8 cellular contexts compared by ENCODE assay signal in genomic region chr22:50523806-50524663, GRCh38. TPM values are rescaled to one million over a fixed set of nuclear protein-coding genes. Genes with fewer than 3 reads are reported as not detected.
A peak's percentile ranks its signal among the peaks of the same experiment; 100 is the strongest.
DNase-seq lines count a peak whose midpoint lies in the region; ATAC-seq and TF ChIP-seq lines count a peak whose summit lies in the region.

No MANE protein-coding gene starts in this region.

- H3K9me3 Mint-ChIP-seq in CD8-positive, alpha-beta memory T cell: no peaks in the 10 kb centered on the region
- no peaks in the 10 kb centered on the region for H3K9me3 Mint-ChIP-seq in dendritic cell treated with granulocyte-macrophage colony-stimulating factor and Interleukin-4, amounts not matched to agents 40 ng/mL and 50 ng/mL, for 4 days
- H3K9me3 Mint-ChIP-seq in nephron progenitor cell: no peaks in the 10 kb centered on the region

- peak overlapping the region; percentile 85 to 99 (median 86) for H3K27ac Mint-ChIP-seq in CD8-positive, alpha-beta memory T cell
- peak overlapping the region; percentile 95 for H3K27ac Mint-ChIP-seq in dendritic cell treated with granulocyte-macrophage colony-stimulating factor and Interleukin-4, amounts not matched to agents 40 ng/mL and 50 ng/mL, for 4 days
- peak overlapping the region; percentile 90 for H3K27ac Mint-ChIP-seq in nephron progenitor cell

- H3K4me2 ChIP-seq in Loucy (ENCODE audit: low read depth, low read length, poor library complexity, severe bottlenecking): peak overlapping the region; percentile 90

- no peaks in the 10 kb centered on the region for H3K9me2 ChIP-seq in Loucy (replicated peaks; ENCODE audit: low read depth, low read length)

- H3K9ac ChIP-seq in Loucy (ENCODE audit: low read depth, low read length, poor library complexity, severe bottlenecking): no peak overlapping the region

- no peak for DNase-seq in CD8-positive, alpha-beta memory T cell
- DNase-seq in nephron progenitor cell (no peak), NCI-H1436 (lab: John Stamatoyannopoulos, UW) (no peak), LoVo (ENCODE audit: low spot score) (no peak)

- H3K79me2 ChIP-seq in Loucy (ENCODE audit: insufficient read depth, low read length): peaks cover 16% of the 10 kb centered on the region; the same call in 1 of the 2 replicates

- H3K4me1 ChIP-seq in CD8-positive, alpha-beta memory T cell (ENCODE audit: insufficient read depth, low read length): peaks cover 21% of the 10 kb centered on the region
- peaks cover 16% of the 10 kb centered on the region for H3K4me1 ChIP-seq in Loucy (ENCODE audit: insufficient read depth, low read length, poor library complexity, severe bottlenecking)

- H3K4me3 Mint-ChIP-seq in CD8-positive, alpha-beta memory T cell: peak overlapping the region; percentile 85 to 93 (median 89)
- peak overlapping the region; percentile 97 for H3K4me3 Mint-ChIP-seq in dendritic cell treated with granulocyte-macrophage colony-stimulating factor and Interleukin-4, amounts not matched to agents 40 ng/mL and 50 ng/mL, for 4 days
- H3K4me3 Mint-ChIP-seq in nephron progenitor cell: peak overlapping the region; percentile 92

- POLR2A ChIA-PET in CD8-positive, alpha-beta memory T cell (lab: Charles Lee): interaction anchor here (1.0 to 4.9 kb wide), 9 partner anchors 12 to 334 kb away, joined by 4 to 93 read pairs (median 12); partner anchors contain the start of genes CHKB, LMF2, NCAPH2 and TUBGCP6

- peaks cover 21 to 37% (median 27%) of the 10 kb centered on the region in 3 donors for H3K4me1 Mint-ChIP-seq in CD8-positive, alpha-beta memory T cell
- peaks cover 49% of the 10 kb centered on the region for H3K4me1 Mint-ChIP-seq in dendritic cell treated with granulocyte-macrophage colony-stimulating factor and Interleukin-4, amounts not matched to agents 40 ng/mL and 50 ng/mL, for 4 days (ENCODE audit: low read depth)
- peaks cover 23% of the 10 kb centered on the region for H3K4me1 Mint-ChIP-seq in nephron progenitor cell

- intact Hi-C loops in dendritic cell treated with granulocyte-macrophage colony-stimulating factor and Interleukin-4, amounts not matched to agents 40 ng/mL and 50 ng/mL, for 4 days (cut with micrococcal nuclease): no loop called here

- peak overlapping the region; percentile 80 for H3K27ac ChIP-seq in CD8-positive, alpha-beta memory T cell (ENCODE audit: low read depth, low read length)

- no peaks in the 10 kb centered on the region for H3K9me3 ChIP-seq in CD8-positive, alpha-beta memory T cell (ENCODE audit: low read length)
- H3K9me3 ChIP-seq in Loucy (ENCODE audit: insufficient read depth, low read depth, low read length): no peaks in the 10 kb centered on the region

- H3K4me3 ChIP-seq in CD8-positive, alpha-beta memory T cell (ENCODE audit: low read length): peak overlapping the region; percentile 64
- peak overlapping the region; percentile 84 for H3K4me3 ChIP-seq in Loucy (ENCODE audit: low read length, poor library complexity, severe bottlenecking)

- no peaks in the 10 kb centered on the region for H3K27me3 Mint-ChIP-seq in CD8-positive, alpha-beta memory T cell
- no peaks in the 10 kb centered on the region for H3K27me3 Mint-ChIP-seq in dendritic cell treated with granulocyte-macrophage colony-stimulating factor and Interleukin-4, amounts not matched to agents 40 ng/mL and 50 ng/mL, for 4 days
- H3K27me3 Mint-ChIP-seq in nephron progenitor cell (ENCODE audit: low read depth, poor library complexity): peaks cover 19% of the 10 kb centered on the region

- H3K36me3 ChIP-seq in CD8-positive, alpha-beta memory T cell (ENCODE audit: insufficient read depth, low read length): no peaks in the 10 kb centered on the region
- peaks cover 42% of the 10 kb centered on the region; the same call in 1 of the 2 replicates for H3K36me3 ChIP-seq in Loucy (ENCODE audit: insufficient read depth, low read length)

- H3K27me3 ChIP-seq in CD8-positive, alpha-beta memory T cell (ENCODE audit: insufficient read depth, low read length, poor library complexity, severe bottlenecking): no peaks in the 10 kb centered on the region
- no peaks in the 10 kb centered on the region for H3K27me3 ChIP-seq in Loucy (ENCODE audit: insufficient read depth, low read length, poor library complexity, severe bottlenecking)

- peaks cover 4% of the 10 kb centered on the region; the same call in 1 of the 2 replicates for H3F3A ChIP-seq in Loucy (ENCODE audit: low read depth)

- H3K36me3 Mint-ChIP-seq in CD8-positive, alpha-beta memory T cell: peaks cover 0 to 36% (median 3%) of the 10 kb centered on the region in 3 donors
- H3K36me3 Mint-ChIP-seq in dendritic cell treated with granulocyte-macrophage colony-stimulating factor and Interleukin-4, amounts not matched to agents 40 ng/mL and 50 ng/mL, for 4 days (ENCODE audit: low read depth): peaks cover 93% of the 10 kb centered on the region
- H3K36me3 Mint-ChIP-seq in nephron progenitor cell (ENCODE audit: low read depth): peaks cover 20% of the 10 kb centered on the region

- peaks cover 9% of the 10 kb centered on the region for H4K20me1 ChIP-seq in Loucy (ENCODE audit: insufficient read depth, low read length, poor library complexity, severe bottlenecking)

- TF ChIP-seq CTCF in Loucy (conservative IDR thresholded peaks at IDR 0.05; ENCODE audit: low read length): no peak
- TF ChIP-seq CTCF in nephron progenitor cell (IDR thresholded peaks at IDR 0.05): no peak

- CTCF ChIA-PET in CD8-positive, alpha-beta memory T cell (lab: Charles Lee): interaction anchor here (1.8 to 6.7 kb wide), 8 partner anchors 9 to 273 kb away, joined by 5 to 91 read pairs (median 66); partner anchors contain the start of genes HDAC10, KLHDC7B, LMF2 and NCAPH2

- ATAC-seq in GM19397 (IDR thresholded peaks at IDR 0.05; ENCODE audit: unreplicated experiment): no peak
- no peak for ATAC-seq in HG03457 (IDR thresholded peaks at IDR 0.05; ENCODE audit: unreplicated experiment)

- H2AFZ ChIP-seq in Loucy (ENCODE audit: low read length): no peak overlapping the region

RNA-seq across cellular contexts. Expression of gene SCO2, which starts 1.4 kb away (rescaled TPM):
- total RNA-seq in CD8-positive, alpha-beta memory T cell: 1 to 10 TPM; 2.4 to 3.5 TPM
- polyA plus RNA-seq in CD8-positive, alpha-beta memory T cell: 6.5 TPM

RNA-seq across cellular contexts. Expression of gene TYMP, which starts 5.8 kb away (rescaled TPM):
- 10 to 100 TPM; 86.1 to 93.6 TPM for total RNA-seq in CD8-positive, alpha-beta memory T cell
- polyA plus RNA-seq in CD8-positive, alpha-beta memory T cell: 17.5 TPM

RNA-seq across cellular contexts. Expression of gene NCAPH2, which starts 16.0 kb away (rescaled TPM):
- total RNA-seq in CD8-positive, alpha-beta memory T cell: 100 to 1,000 TPM; 155 to 165 TPM
- 36.5 TPM for polyA plus RNA-seq in CD8-positive, alpha-beta memory T cell

RNA-seq across cellular contexts. Expression of gene LMF2, which starts 16.5 kb away (rescaled TPM):
- total RNA-seq in CD8-positive, alpha-beta memory T cell: 10 to 100 TPM; 88.6 to 89.4 TPM
- 33.6 TPM for polyA plus RNA-seq in CD8-positive, alpha-beta memory T cell

RNA-seq across cellular contexts. Expression of gene KLHDC7B, which starts 21.7 kb away (rescaled TPM):
- total RNA-seq in CD8-positive, alpha-beta memory T cell: 1 to 10 TPM; 5.1 to 6.2 TPM
- 8.1 TPM for polyA plus RNA-seq in CD8-positive, alpha-beta memory T cell
